In genomic region chr1:38859561-38860463, GRCh38 we compare ENCODE assay signal across 1 cellular context.
TF ChIP-seq lines count a peak whose summit lies in the region.

Gene RRAGC (minus strand): TSS chr1:38859772. CDS start chr1:38859646, 126 bp downstream.

TF ChIP-seq in K562, 482 proteins besides CTCF, POLR2A, EP300 and RAD21 (continued from another document and continues in another):
- TF ChIP-seq THAP12 (CRISPR knock-in tag; IDR thresholded peaks at IDR 0.05) (peak; percentile 57), TCF15 (CRISPR knock-in tag; IDR thresholded peaks at IDR 0.05) (0 out of 2 replicates have a peak, but pooled peaks have one; percentile 76), MBD2 (IDR thresholded peaks at IDR 0.05; ENCODE audit: borderline replicate concordance, low read depth) (peak; percentile 90), TRIM28 (IDR thresholded peaks at IDR 0.05) (peak; percentile 61; the same call in 1 of the 2 replicates), JUNB (CRISPR knock-in tag; conservative IDR thresholded peaks at IDR 0.05) (peak; percentile 44; the same call in 1 of the 2 replicates), PRPF4 (IDR thresholded peaks at IDR 0.05; ENCODE audit: insufficient read depth, low read depth, low read length, poor library complexity, severe bottlenecking) (no peak), ETS1 (conservative IDR thresholded peaks at IDR 0.05; ENCODE audit: control insufficient read depth, low read depth, low read length) (peak; percentile 93), ZC3H11A (IDR thresholded peaks at IDR 0.05; ENCODE audit: low read depth, low read length) (no peak), USF1 (CRISPR knock-in tag; IDR thresholded peaks at IDR 0.05) (peak; percentile 98), AFF4 (CRISPR knock-in tag; IDR thresholded peaks at IDR 0.05) (no peak; the same call in 1 of the 2 replicates), FOXJ3 (CRISPR knock-in tag; IDR thresholded peaks at IDR 0.05) (no peak), NCOR1 (IDR thresholded peaks at IDR 0.05) (peak; percentile 53; the same call in 1 of the 2 replicates), ZMIZ1 (IDR thresholded peaks at IDR 0.05; ENCODE audit: low read depth in 2 of 2, low read length in 2 of 2) (0 out of 4 replicates have a peak, but pooled peaks of 1 of the 2 experiments have one; percentile 47), CEBPZ (IDR thresholded peaks at IDR 0.05; ENCODE audit: borderline replicate concordance, low read depth, low read length) (peak; percentile 17; the same call in 1 of the 2 replicates), OTX1 (CRISPR knock-in tag; IDR thresholded peaks at IDR 0.05) (peak; percentile 68; the same call in 1 of the 2 replicates), CBX1 (IDR thresholded peaks at IDR 0.05; ENCODE audit: low read depth) (peak; percentile 77; the same call in 1 of the 2 replicates), IRF1 (CRISPR knock-in tag; IDR thresholded peaks at IDR 0.05; ENCODE audit: borderline replicate concordance) (no peak), ZNF436 (CRISPR knock-in tag; IDR thresholded peaks at IDR 0.05) (peak; percentile 35; the same call in 1 of the 2 replicates), DDX20 (tag; IDR thresholded peaks at IDR 0.05; ENCODE audit: low read depth) (no peak), KLF6 (CRISPR knock-in tag; IDR thresholded peaks at IDR 0.05; ENCODE audit: borderline replicate concordance) (peak; percentile 96; the same call in 1 of the 2 replicates), CHD2 (IDR thresholded peaks at IDR 0.05; ENCODE audit: low read depth, low read length) (peak; percentile 80), ATF7 (IDR thresholded peaks at IDR 0.05) (peak; percentile 76), FOXK2 (conservative IDR thresholded peaks at IDR 0.05 in 1 of 2, IDR thresholded peaks at IDR 0.05 in 1 of 2; ENCODE audit: low read depth in 2 of 2) (peak; percentile 23 to 81; a peak in 2 of 4 replicates), KDM2B (CRISPR knock-in tag; IDR thresholded peaks at IDR 0.05) (peak; percentile 22; the same call in 1 of the 2 replicates), REST (CRISPR knock-in tag; IDR thresholded peaks at IDR 0.05; ENCODE audit: low read depth) (peak; percentile 77; the same call in 1 of the 2 replicates), NFATC3 (IDR thresholded peaks at IDR 0.05) (no peak), GTF3C2 (IDR thresholded peaks at IDR 0.05; ENCODE audit: borderline replicate concordance, extremely low read depth, insufficient read length) (peak; percentile 13)
